Comparison of ENCODE assay signal across 8 cellular contexts in the genomic region with DNA sequence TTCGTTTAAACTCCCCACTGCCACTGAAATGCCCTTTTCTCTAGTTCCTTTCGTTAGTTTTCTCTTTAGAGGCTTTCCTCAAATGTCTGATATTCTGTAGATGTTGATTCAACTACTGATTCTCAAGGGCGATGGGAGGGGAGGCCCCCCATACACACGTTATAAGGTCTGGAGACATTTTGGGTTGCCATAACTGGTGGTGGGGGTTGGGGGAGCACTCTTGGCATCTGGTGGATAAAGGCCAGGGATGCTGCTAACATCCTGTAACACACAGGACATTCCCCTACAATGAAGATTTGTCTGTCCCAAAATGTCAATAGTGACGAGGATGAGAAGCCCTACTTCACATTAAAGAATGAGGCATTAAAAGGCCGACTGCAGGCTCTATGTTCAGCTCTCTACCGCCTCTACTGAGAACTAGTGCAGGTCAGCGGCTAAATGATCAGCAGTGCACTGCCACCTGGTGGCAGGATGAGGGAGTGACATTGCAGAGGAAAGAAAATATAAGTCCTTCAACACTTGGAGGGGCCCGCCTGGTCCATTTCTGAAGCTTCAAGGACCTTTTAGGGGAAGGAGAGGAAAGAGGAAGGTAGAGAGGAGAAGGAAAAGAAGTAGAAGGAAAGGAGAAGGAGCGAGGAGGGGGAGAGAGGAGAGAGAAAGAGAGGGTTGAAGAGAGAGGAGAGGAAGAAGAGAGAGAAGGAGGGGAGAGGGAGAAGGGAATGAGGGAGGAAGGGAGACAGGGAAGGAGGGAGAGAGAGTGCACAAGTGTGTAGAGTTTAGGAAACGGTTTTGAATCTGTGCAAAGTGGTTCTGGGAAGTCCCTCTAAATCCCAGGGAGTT. TPM values are rescaled to one million over a fixed set of nuclear protein-coding genes. Genes with fewer than 3 reads are reported as not detected.
DNase-seq lines count a peak whose midpoint lies in the region; ATAC-seq and TF ChIP-seq lines count a peak whose summit lies in the region.

No MANE protein-coding gene starts in this region.

- POLR2A ChIA-PET in CD8-positive, alpha-beta T cell (lab: Charles Lee) = interaction anchor here (1.5 kb wide), 1 partner anchor 189 kb away, joined by 7 read pairs; no protein-coding TSS in a partner anchor

- peak; percentile 100 for TF ChIP-seq CTCF in CD8-positive, alpha-beta T cell (IDR thresholded peaks at IDR 0.05)
- TF ChIP-seq CTCF in lung (IDR thresholded peaks at IDR 0.05; ENCODE audit: control extremely low read depth, extremely low read depth) = peak; percentile 100

- no peak overlapping the region for H3K4me3 ChIP-seq in CD8-positive, alpha-beta T cell (ENCODE audit: low read depth, low read length)
- H3K4me3 ChIP-seq in lung = no peak overlapping the region

- no peaks in the 10 kb centered on the region for H3K9me3 ChIP-seq in CD8-positive, alpha-beta T cell (ENCODE audit: low read length)
- no peaks in the 10 kb centered on the region for H3K9me3 ChIP-seq in lung (ENCODE audit: control insufficient read depth in 2 of 2, insufficient read depth in 1 of 2, low read length in 1 of 2)

- peak; percentile 100 for ATAC-seq in CD8-positive, alpha-beta T cell
- ATAC-seq in GM19452 (IDR thresholded peaks at IDR 0.05; ENCODE audit: unreplicated experiment) (peak; percentile 96), HG03558 (IDR thresholded peaks at IDR 0.05; ENCODE audit: extremely low read depth, unreplicated experiment) (peak; percentile 93), lung (ENCODE audit: insufficient read depth, low FRiP score) (peak; percentile 92)

- intact Hi-C loops in CD8-positive, alpha-beta T cell (cut with DNase I, micrococcal nuclease) = loop anchor here (1.0 to 10.0 kb wide), 5 partner anchors 30 to 563 kb away; a partner anchor contains a TSS

- no peaks in the 10 kb centered on the region for H3K27me3 ChIP-seq in CD8-positive, alpha-beta T cell (ENCODE audit: insufficient read depth, low read length)
- H3K27me3 ChIP-seq in lung (ENCODE audit: control insufficient read depth, insufficient read depth) = no peaks in the 10 kb centered on the region

- no peaks in the 10 kb centered on the region for H3K4me1 Mint-ChIP-seq in CD8-positive, alpha-beta T cell (ENCODE audit: low read depth)

- WGBS in lung, 2 donors = 30 to 38% methylated on average over 11 of the region's 11 CpGs

- DNase-seq in CD8-positive, alpha-beta T cell = peak; percentile 56 to 87 (median 75)
- peak; percentile 76 for DNase-seq in NCI-H69 (lab: John Stamatoyannopoulos, UW)
- DNase-seq in activated CD4-positive, alpha-beta T cell treated with anti-CD3 and anti-CD28 coated beads, Interleukin-2, amount 50 U/mL, for 24 hours (ENCODE audit: low read depth in 1 of 2, low spot score in 1 of 2) = peak; percentile 60 to 72
- DNase-seq in ecto neural progenitor cell (ENCODE audit: low spot score) = peak; percentile 88
- peak; percentile 79 for DNase-seq in lung (ENCODE audit: low spot score)
- peak; percentile 56 to 61 (median 58) for DNase-seq in stimulated activated CD4-positive, alpha-beta T cell treated with anti-CD3 and anti-CD28 coated beads, TNF-alpha, amount 100 ng/mL, for 48 hours (ENCODE audit: low read depth in 3 of 3)

- H3K27ac ChIP-seq in CD8-positive, alpha-beta T cell (ENCODE audit: low read depth, low read length) = no peak overlapping the region
- H3K27ac ChIP-seq in lung (ENCODE audit: low read depth in 1 of 2, low read length in 1 of 2) = no peak overlapping the region

- H3K27ac Mint-ChIP-seq in CD8-positive, alpha-beta T cell = no peak overlapping the region

- CTCF ChIA-PET in CD8-positive, alpha-beta T cell (lab: Charles Lee) = interaction anchor here (0.5 to 2.9 kb wide), 43 partner anchors 9 to 237 kb away, joined by 3 to 158 read pairs (median 4); a partner anchor contains a TSS

- no peaks in the 10 kb centered on the region for H3K27me3 Mint-ChIP-seq in CD8-positive, alpha-beta T cell (ENCODE audit: low read depth)

- no peaks in the 10 kb centered on the region for H3K4me1 ChIP-seq in CD8-positive, alpha-beta T cell (ENCODE audit: insufficient read depth, low read length)
- peaks cover 4% of the 10 kb centered on the region in 2 donors for H3K4me1 ChIP-seq in lung (ENCODE audit: control insufficient read depth in 2 of 2, insufficient read depth in 2 of 2, low read length in 2 of 2)

- H3K36me3 ChIP-seq in CD8-positive, alpha-beta T cell (ENCODE audit: insufficient read depth, low read length) = no peaks in the 10 kb centered on the region
- H3K36me3 ChIP-seq in lung (ENCODE audit: control insufficient read depth in 2 of 2, insufficient read depth in 2 of 2, low read length in 2 of 2) = no peaks in the 10 kb centered on the region

- H3K4me3 Mint-ChIP-seq in CD8-positive, alpha-beta T cell = no peak overlapping the region

- no peaks in the 10 kb centered on the region for H3K9me3 Mint-ChIP-seq in CD8-positive, alpha-beta T cell

- no peaks in the 10 kb centered on the region for H3K36me3 Mint-ChIP-seq in CD8-positive, alpha-beta T cell

RNA-seq across cellular contexts. Expression of a gene that starts 29.4 kb away (rescaled TPM):
- under 1 TPM; 0.27 to 0.61 TPM for total RNA-seq in CD8-positive, alpha-beta T cell
- total RNA-seq in lung = 1 to 10 TPM in 1 of 2 donors, under 1 TPM in 1; 0.97 to 7.5 TPM
- 1 to 10 TPM; 1.6 to 1.7 TPM for polyA plus RNA-seq in lung
